In the genomic region with DNA sequence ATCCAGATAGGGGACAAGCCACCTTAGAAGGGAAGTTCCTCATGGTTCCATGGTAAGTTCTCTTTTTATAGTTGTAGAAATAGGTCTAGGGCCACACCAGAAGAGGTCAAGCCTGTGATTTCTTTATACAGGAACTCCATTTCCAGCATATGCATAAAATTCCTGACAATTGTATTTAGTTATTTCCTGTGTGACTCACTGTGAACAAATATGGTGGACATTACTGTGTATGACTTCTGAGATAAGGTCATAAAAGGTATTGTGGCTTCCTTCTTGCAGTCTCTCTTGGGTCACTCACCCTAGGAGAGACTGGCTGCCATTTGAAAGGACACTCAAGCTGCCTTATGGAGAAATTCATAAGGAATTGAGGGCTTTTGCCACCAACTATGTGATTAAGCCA, we compare ENCODE assay signal across 23 cellular contexts. TPM values are rescaled to one million over a fixed set of nuclear protein-coding genes. Genes with fewer than 3 reads are reported as not detected.
DNase-seq lines count a peak whose midpoint lies in the region; ATAC-seq and TF ChIP-seq lines count a peak whose summit lies in the region.
"Had no signal": no experiment of that assay in that cellular context is flagged by ENCODE, and none has a peak within 500 bp of the region (broad histone marks: within the 10 kb centered on the region; RNA-seq: fewer than 3 reads in every experiment).

No MANE protein-coding gene starts in this region.

- no peaks in the 10 kb centered on the region for H3K79me2 ChIP-seq in osteoblast (ENCODE audit: insufficient read depth, low read length)

- no peak for ATAC-seq in HG03457 (IDR thresholded peaks at IDR 0.05; ENCODE audit: unreplicated experiment)
- ATAC-seq: heart left ventricle, natural killer cell, Right ventricle myocardium inferior had no signal

- no peak overlapping the region for H3K4me3 ChIP-seq in NB4 (ENCODE audit: low read depth, low read length)
- no peak overlapping the region for H3K4me3 ChIP-seq in osteoblast (ENCODE audit: insufficient read depth, low read length)
- H3K4me3 ChIP-seq: dorsolateral prefrontal cortex, esophagus muscularis mucosa, heart left ventricle, skin epidermis, stomach had no signal

- TF ChIP-seq POLR2A in NB4 (IDR thresholded peaks at IDR 0.05; ENCODE audit: extremely low read depth, insufficient read length) = no peak

- H3K27ac ChIP-seq in osteoblast (ENCODE audit: low read depth, low read length) = no peak overlapping the region
- H3K27ac ChIP-seq: dorsolateral prefrontal cortex, esophagus muscularis mucosa, heart left ventricle, stomach had no signal

- H3K4me1 ChIP-seq in osteoblast (ENCODE audit: insufficient read depth, low read length) = no peaks in the 10 kb centered on the region

- DNase-seq in GF-D8 (lab: John Stamatoyannopoulos, UW) = peak; percentile 19
- DNase-seq in NB4 (ENCODE audit: low read depth) = peak; percentile 22
- DNase-seq in dermis blood vessel endothelial cell = peak; percentile 61
- DNase-seq in osteoblast (ENCODE audit: insufficient read length, low spot score, missing footprints) = no peak
- DNase-seq in NCI-H1694 (lab: John Stamatoyannopoulos, UW) = no peak
- no peak for DNase-seq in cerebellar cortex (ENCODE audit: low spot score)
- DNase-seq: activated CD4-positive, CD25-positive, alpha-beta regulatory T cell; activated CD8-positive, alpha-beta memory T cell treated with anti-CD3 and anti-CD28 coated beads for 24 hours; activated naive CD8-positive, alpha-beta T cell treated with anti-CD3 and anti-CD28 coated beads for 36 hours; dorsolateral prefrontal cortex; heart left ventricle; natural killer cell; NCI-H2029; NCI-H446 treated with DMSO at 0.1 percent for 48 hours; NK-92 treated with Interleukin-12 subunit alpha and Interleukin-12 subunit beta, amount 100 ng/mL, for 24 hours; stimulated activated CD4-positive, alpha-beta T cell treated with anti-CD3 and anti-CD28 coated beads, Interleukin-2, amount 100 ng/mL, for 48 hours; stomach had no signal

- H3K4me2 ChIP-seq in osteoblast (ENCODE audit: insufficient read depth, low read length) = no peak overlapping the region

- peak overlapping the region; percentile 52 for H2AFZ ChIP-seq in osteoblast (ENCODE audit: low read length)

- H3K36me3 ChIP-seq in osteoblast (ENCODE audit: insufficient read depth, low read length) = no peaks in the 10 kb centered on the region
- H3K36me3 ChIP-seq: esophagus muscularis mucosa, heart left ventricle, stomach had no signal

- H4K20me1 ChIP-seq in osteoblast (ENCODE audit: insufficient read depth, low read length) = no peaks in the 10 kb centered on the region

- H3K9me3 ChIP-seq in osteoblast (ENCODE audit: low read depth, low read length) = no peaks in the 10 kb centered on the region
- H3K9me3 ChIP-seq: esophagus muscularis mucosa, heart left ventricle, stomach had no signal

- TF ChIP-seq CTCF in NB4 (IDR thresholded peaks at IDR 0.05; ENCODE audit: low read depth, low read length) (no peak), osteoblast (IDR thresholded peaks at IDR 0.05; ENCODE audit: extremely low read depth, low read depth, low read length) (no peak)

- H3K27me3 ChIP-seq in osteoblast (ENCODE audit: insufficient read depth, low read length) = no peaks in the 10 kb centered on the region
- H3K27me3 ChIP-seq: dorsolateral prefrontal cortex, esophagus muscularis mucosa had no signal

RNA-seq across cellular contexts. Expression of gene C4orf36, which starts 2.2 kb away (rescaled TPM):
- under 0.01 and 0.33 TPM in 2 replicates for total RNA-seq in dermis blood vessel endothelial cell
- total RNA-seq in osteoblast = 0.72 and 0.88 TPM in 2 replicates
- total RNA-seq: activated naive CD8-positive, alpha-beta T cell treated with anti-CD3 and anti-CD28 coated beads for 36 hours; B cell; natural killer cell; T-helper 2 cell treated with Interferon-gamma antibody and Interleukin-4, amounts not matched to agents 100 ng/mL and 5 ng/mL, for 36 hours had no signal

RNA-seq across cellular contexts. Expression of gene AFF1, which starts 40.3 kb away (rescaled TPM):
- 31.0 and 39.4 TPM in 2 replicates for total RNA-seq in dermis blood vessel endothelial cell
- 19.5 and 22.7 TPM in 2 replicates for total RNA-seq in osteoblast

RNA-seq across cellular contexts. Expression of gene SLC10A6, which starts 45.3 kb away (rescaled TPM):
- total RNA-seq in dermis blood vessel endothelial cell = 0.19 and 0.85 TPM in 2 replicates
- total RNA-seq in osteoblast = not detected in 2 replicates
- total RNA-seq: activated naive CD8-positive, alpha-beta T cell treated with anti-CD3 and anti-CD28 coated beads for 36 hours; B cell; natural killer cell; T-helper 2 cell treated with Interferon-gamma antibody and Interleukin-4, amounts not matched to agents 100 ng/mL and 5 ng/mL, for 36 hours had no signal

Comparison
In these comparisons a context has a peak if more than half of its experiments do, and no peak if none do; other contexts are left out.
1. DNase-seq: peak in GF-D8 (single experiment), NB4 (single experiment) and dermis blood vessel endothelial cell (single experiment); none in osteoblast (single experiment), NCI-H1694 (single experiment) and cerebellar cortex (single experiment).